In genomic region chr3:72998489-72998888, GRCh38 we compare ENCODE assay signal across 9 cellular contexts. TPM values are rescaled to one million over a fixed set of nuclear protein-coding genes. Genes with fewer than 3 reads are reported as not detected.
DNase-seq lines count a peak whose midpoint lies in the region; ATAC-seq and TF ChIP-seq lines count a peak whose summit lies in the region.
"Had no signal": no experiment of that assay in that cellular context is flagged by ENCODE, and none has a peak within 500 bp of the region (broad histone marks: within the 10 kb centered on the region; RNA-seq: fewer than 3 reads in every experiment).

No MANE protein-coding gene starts in this region.

- H3K36me3 Mint-ChIP-seq in IgD-negative memory B cell: peaks cover 5% of the 10 kb centered on the region
- H3K36me3 Mint-ChIP-seq in chondrocyte (ENCODE audit: low read depth): peaks cover 9% of the 10 kb centered on the region

- TF ChIP-seq CTCF in AG04449 (IDR thresholded peaks at IDR 0.05; ENCODE audit: insufficient read depth, low read length, missing control alignments) (no peak), chondrocyte (IDR thresholded peaks at IDR 0.05) (no peak)

- CTCF ChIA-PET in AG04449 (lab: Yijun Ruan, JAX): interaction anchor here (1.0 to 2.5 kb wide), 9 partner anchors 10 to 148 kb away, joined by 3 to 10 read pairs (median 3); no protein-coding TSS in a partner anchor

- H3K27me3 ChIP-seq in muscle layer of duodenum (ENCODE audit: low read depth, low read length): no peaks in the 10 kb centered on the region

- H3K36me3 ChIP-seq in muscle layer of duodenum (ENCODE audit: control insufficient read depth in 1 of 2, insufficient read depth in 2 of 2, low read length in 2 of 2): peaks cover 4 to 8% of the 10 kb centered on the region in 2 donors

- H3K9me3 ChIP-seq in muscle layer of duodenum (ENCODE audit: control insufficient read depth in 1 of 2, low read length in 2 of 2): no peaks in the 10 kb centered on the region

- H3K4me1 Mint-ChIP-seq in IgD-negative memory B cell (peaks cover 33 to 38% (median 34%) of the 10 kb centered on the region in 3 donors), chondrocyte (ENCODE audit: low read depth) (peaks cover 49% of the 10 kb centered on the region)

- POLR2A ChIA-PET in AG04449 (lab: Yijun Ruan, JAX): no interaction called here

- no peak for ATAC-seq in GM19328 (IDR thresholded peaks at IDR 0.05; ENCODE audit: unreplicated experiment)
- ATAC-seq in GM21786 (IDR thresholded peaks at IDR 0.05; ENCODE audit: unreplicated experiment): no peak

- H3K9me3 Mint-ChIP-seq in IgD-negative memory B cell (no peaks in the 10 kb centered on the region), chondrocyte (ENCODE audit: low read depth) (no peaks in the 10 kb centered on the region)

- H3K4me1 ChIP-seq in muscle layer of duodenum (ENCODE audit: control insufficient read depth in 1 of 2, insufficient read depth in 2 of 2, low read length in 2 of 2): peaks cover 15 to 52% of the 10 kb centered on the region in 2 donors

- H3K27me3 Mint-ChIP-seq in IgD-negative memory B cell (no peaks in the 10 kb centered on the region), chondrocyte (ENCODE audit: low read depth) (no peaks in the 10 kb centered on the region)

- H3K4me3 Mint-ChIP-seq in IgD-negative memory B cell: peak overlapping the region; percentile 46 to 84 (median 76)
- peak overlapping the region; percentile 77 for H3K4me3 Mint-ChIP-seq in chondrocyte (ENCODE audit: unreplicated experiment)

- H3K27ac Mint-ChIP-seq in IgD-negative memory B cell (peak overlapping the region in 2 of 3 donors; percentile 82 to 93), chondrocyte (ENCODE audit: unreplicated experiment) (peak overlapping the region; percentile 76)

- H3K4me3 ChIP-seq in AG04449 (ENCODE audit: low read depth, low read length) (peak overlapping the region; percentile 82), muscle layer of duodenum (ENCODE audit: low read depth in 1 of 2, low read length in 2 of 2) (peak overlapping the region; percentile 76 to 96)

- peak overlapping the region; percentile 46 for H3K27ac ChIP-seq in muscle layer of duodenum (ENCODE audit: low read length)

- DNase-seq in AG04449 (ENCODE audit: low read depth, low spot score) (no peak), chondrocyte (ENCODE audit: low spot score) (no peak), middle frontal gyrus (ENCODE audit: extremely low spot score, low spot score) (no peak), NCI-H1092 (lab: John Stamatoyannopoulos, UW) (no peak)
- DNase-seq: amniotic stem cell had no signal

RNA-seq across cellular contexts. Expression of gene PPP4R2, which starts 1.9 kb away (rescaled TPM):
- polyA plus RNA-seq in IgD-negative memory B cell: 37.6 TPM
- total RNA-seq in chondrocyte: 63.5 to 78.4 TPM (median 70.0 TPM) in 3 replicates
